24 cellular contexts compared by ENCODE assay signal in the genomic region with DNA sequence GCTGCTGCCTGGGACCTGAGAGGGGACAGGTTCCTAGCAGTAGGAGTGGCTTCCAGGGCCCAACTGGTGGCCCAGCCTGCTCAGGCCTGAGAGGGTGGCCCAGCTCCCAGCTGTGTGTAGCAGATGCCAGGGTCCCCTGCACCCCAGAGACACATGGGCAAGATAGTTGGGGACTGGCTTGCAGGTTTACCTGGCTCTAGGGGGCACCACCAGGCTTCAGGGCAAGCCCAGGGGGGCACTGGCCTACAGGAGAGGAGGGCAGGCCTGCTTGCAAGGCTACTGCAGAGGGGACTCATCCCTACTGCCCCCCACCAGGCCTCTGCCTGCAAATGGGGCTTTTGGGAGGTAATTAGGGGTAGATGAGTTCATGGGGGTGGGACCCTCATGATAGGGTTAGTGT.
"Had no signal": no experiment of that assay in that cellular context is flagged by ENCODE, and none has a peak within 500 bp of the region (broad histone marks: within the 10 kb centered on the region; RNA-seq: fewer than 3 reads in every experiment).

No MANE protein-coding gene starts in this region.

- H3K27ac ChIP-seq: coronary artery, esophagus squamous epithelium, heart right ventricle, psoas muscle, right lobe of liver, thoracic aorta, transverse colon, upper lobe of right lung, uterus had no signal

- H3K27me3 ChIP-seq: right lobe of liver, transverse colon, upper lobe of right lung, uterus had no signal

- H3K36me3 ChIP-seq: esophagus squamous epithelium, right lobe of liver, thoracic aorta, transverse colon, upper lobe of right lung, uterus had no signal

- H3K4me3 ChIP-seq: coronary artery, esophagus squamous epithelium, heart right ventricle, lung, psoas muscle, right lobe of liver, smooth muscle cell, thoracic aorta, transverse colon, upper lobe of right lung, uterus had no signal

- H3K4me1 ChIP-seq: heart right ventricle, psoas muscle, right lobe of liver, transverse colon, upper lobe of right lung, uterus had no signal

- H3K9me3 ChIP-seq: psoas muscle, right lobe of liver, thoracic aorta, transverse colon, upper lobe of right lung, uterus had no signal

- DNase-seq: dermis blood vessel endothelial cell; effector memory CD8-positive, alpha-beta T cell; erythroblast; esophagus squamous epithelium; foreskin melanocyte; glutamatergic neuron; heart right ventricle; hippocampal formation; kidney glomerular epithelial cell; natural killer cell; stimulated activated CD4-positive, alpha-beta T cell treated with anti-CD3 and anti-CD28 coated beads, Interleukin-4, amount 100 ng/mL, for 4 hours; transverse colon; upper lobe of right lung; uterus had no signal

- H3K4me2 ChIP-seq: smooth muscle cell had no signal

- ATAC-seq: effector memory CD8-positive, alpha-beta T cell; heart right ventricle; left ventricle myocardium superior; natural killer cell; psoas muscle; right lobe of liver; stimulated activated memory B cell treated with anti-CD40 and anti-IgM and Interleukin-4, amounts not matched to agents 10 μg/mL and 1 μg/mL and 100 μg/mL, for 72 hours; upper lobe of right lung had no signal

- FAIRE-seq: endometrium, islet of Langerhans had no signal
